In genomic region chr9:134846187-134846586, GRCh38 we compare ENCODE assay signal across 23 cellular contexts. TPM values are rescaled to one million over a fixed set of nuclear protein-coding genes. Genes with fewer than 3 reads are reported as not detected.
"Had no signal": no experiment of that assay in that cellular context is flagged by ENCODE, and none has a peak within 500 bp of the region (broad histone marks: within the 10 kb centered on the region; RNA-seq: fewer than 3 reads in every experiment).

No MANE protein-coding gene starts in this region.

- H3K27me3 ChIP-seq: MG63, SJCRH30 had no signal

- H3K9me3 ChIP-seq: MG63, SJCRH30 had no signal

- H3K36me3 ChIP-seq: SJCRH30 had no signal

- ATAC-seq: HepG2 had no signal

- H3K27ac ChIP-seq: SJCRH30 had no signal

- H3K4me3 ChIP-seq: MG63, SJCRH30 had no signal

- H3K4me1 ChIP-seq: SJCRH30 had no signal

- DNase-seq: IMR-90, Karpas-422, KG1, MG63, NCI-H1092, NCI-H1105 treated with DMSO at 0.1 percent for 48 hours, NCI-H1417 treated with DMSO at 0.1 percent for 48 hours, NCI-H146, NCI-H1694 treated with DMSO at 0.1 percent for 48 hours, NCI-H1930, NCI-H2081, NCI-H2171, NCI-H226, NCI-H446, NCI-H510A, NCI-H524 treated with DMSO at 0.1 percent for 48 hours, NCI-H69, NCI-H774, RPMI8226, SHP77 treated with DMSO at 0.1 percent for 48 hours, SJCRH30 had no signal

RNA-seq across cellular contexts. Expression of gene FCN2, which starts 34.4 kb away (rescaled TPM):
- total RNA-seq: HepG2, HT1080, IMR-90, SJCRH30 had no signal
- polyA plus RNA-seq: HepG2, IMR-90 had no signal
